2 cellular contexts compared by ENCODE assay signal in the genomic region with DNA sequence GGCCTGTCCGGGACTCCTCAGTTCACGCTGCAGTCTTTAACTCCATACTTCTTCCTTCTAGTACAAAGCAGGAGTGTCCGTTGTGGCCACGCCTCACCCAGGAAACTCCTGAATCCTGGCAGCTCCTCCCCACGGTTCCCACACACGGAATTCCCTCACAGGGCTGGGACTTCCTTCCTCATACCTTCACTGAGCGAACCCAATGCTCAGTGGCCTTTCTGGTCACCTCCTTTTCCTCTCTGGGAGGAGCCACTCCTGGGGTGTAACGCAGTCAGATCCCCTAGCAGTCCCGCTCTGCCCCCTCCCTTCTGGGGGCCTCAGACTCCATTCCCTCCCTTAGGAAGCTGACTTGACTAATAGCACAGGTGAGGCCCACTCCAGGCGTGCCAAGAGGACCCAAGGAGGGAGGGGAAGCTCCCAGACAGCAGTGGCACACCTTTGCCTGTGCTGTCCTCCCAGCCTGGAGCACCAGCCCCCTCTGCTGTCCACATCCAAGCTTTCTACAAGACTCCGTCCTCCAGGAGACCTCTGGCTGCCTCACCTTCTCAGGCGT.
A peak's percentile ranks its signal among the peaks of the same experiment; 100 is the strongest.
TF ChIP-seq lines count a peak whose summit lies in the region.

A gene (minus strand): TSS at position 75 of the 553 bp plus-strand sequence. CDS start 2,726 bp downstream, outside the sequence.

TF ChIP-seq in A549, 52 proteins besides CTCF, POLR2A, EP300 and RAD21:
- TF ChIP-seq, protein P1, sequence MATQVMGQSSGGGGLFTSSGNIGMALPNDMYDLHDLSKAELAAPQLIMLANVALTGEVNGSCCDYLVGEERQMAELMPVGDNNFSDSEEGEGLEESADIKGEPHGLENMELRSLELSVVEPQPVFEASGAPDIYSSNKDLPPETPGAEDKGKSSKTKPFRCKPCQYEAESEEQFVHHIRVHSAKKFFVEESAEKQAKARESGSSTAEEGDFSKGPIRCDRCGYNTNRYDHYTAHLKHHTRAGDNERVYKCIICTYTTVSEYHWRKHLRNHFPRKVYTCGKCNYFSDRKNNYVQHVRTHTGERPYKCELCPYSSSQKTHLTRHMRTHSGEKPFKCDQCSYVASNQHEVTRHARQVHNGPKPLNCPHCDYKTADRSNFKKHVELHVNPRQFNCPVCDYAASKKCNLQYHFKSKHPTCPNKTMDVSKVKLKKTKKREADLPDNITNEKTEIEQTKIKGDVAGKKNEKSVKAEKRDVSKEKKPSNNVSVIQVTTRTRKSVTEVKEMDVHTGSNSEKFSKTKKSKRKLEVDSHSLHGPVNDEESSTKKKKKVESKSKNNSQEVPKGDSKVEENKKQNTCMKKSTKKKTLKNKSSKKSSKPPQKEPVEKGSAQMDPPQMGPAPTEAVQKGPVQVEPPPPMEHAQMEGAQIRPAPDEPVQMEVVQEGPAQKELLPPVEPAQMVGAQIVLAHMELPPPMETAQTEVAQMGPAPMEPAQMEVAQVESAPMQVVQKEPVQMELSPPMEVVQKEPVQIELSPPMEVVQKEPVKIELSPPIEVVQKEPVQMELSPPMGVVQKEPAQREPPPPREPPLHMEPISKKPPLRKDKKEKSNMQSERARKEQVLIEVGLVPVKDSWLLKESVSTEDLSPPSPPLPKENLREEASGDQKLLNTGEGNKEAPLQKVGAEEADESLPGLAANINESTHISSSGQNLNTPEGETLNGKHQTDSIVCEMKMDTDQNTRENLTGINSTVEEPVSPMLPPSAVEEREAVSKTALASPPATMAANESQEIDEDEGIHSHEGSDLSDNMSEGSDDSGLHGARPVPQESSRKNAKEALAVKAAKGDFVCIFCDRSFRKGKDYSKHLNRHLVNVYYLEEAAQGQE (IDR thresholded peaks at IDR 0.05) = no peak
- TF ChIP-seq CEBPB (IDR thresholded peaks at IDR 0.05) (no peak), NR3C1 (IDR thresholded peaks at IDR 0.05) (no peak), MYC (IDR thresholded peaks at IDR 0.05; ENCODE audit: borderline replicate concordance, low read length) (no peak), TFCP2L1 (CRISPR knock-in tag; IDR thresholded peaks at IDR 0.05) (no peak), SMC3 (IDR thresholded peaks at IDR 0.05) (0 out of 3 replicates have a peak, but pooled peaks have one; percentile 28)
- TF ChIP-seq, protein P2, sequence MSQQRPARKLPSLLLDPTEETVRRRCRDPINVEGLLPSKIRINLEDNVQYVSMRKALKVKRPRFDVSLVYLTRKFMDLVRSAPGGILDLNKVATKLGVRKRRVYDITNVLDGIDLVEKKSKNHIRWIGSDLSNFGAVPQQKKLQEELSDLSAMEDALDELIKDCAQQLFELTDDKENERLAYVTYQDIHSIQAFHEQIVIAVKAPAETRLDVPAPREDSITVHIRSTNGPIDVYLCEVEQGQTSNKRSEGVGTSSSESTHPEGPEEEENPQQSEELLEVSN (IDR thresholded peaks at IDR 0.05; ENCODE audit: borderline replicate concordance, low read depth) = no peak
- TF ChIP-seq, protein P3, sequence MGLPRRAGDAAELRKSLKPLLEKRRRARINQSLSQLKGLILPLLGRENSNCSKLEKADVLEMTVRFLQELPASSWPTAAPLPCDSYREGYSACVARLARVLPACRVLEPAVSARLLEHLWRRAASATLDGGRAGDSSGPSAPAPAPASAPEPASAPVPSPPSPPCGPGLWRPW (IDR thresholded peaks at IDR 0.05) = no peak
TF ChIP-seq in A549: peak in this region for 1.

TF ChIP-seq in GM12878, 131 proteins besides CTCF, POLR2A, EP300 and RAD21 (continued from another document):
- TF ChIP-seq, protein P4, sequence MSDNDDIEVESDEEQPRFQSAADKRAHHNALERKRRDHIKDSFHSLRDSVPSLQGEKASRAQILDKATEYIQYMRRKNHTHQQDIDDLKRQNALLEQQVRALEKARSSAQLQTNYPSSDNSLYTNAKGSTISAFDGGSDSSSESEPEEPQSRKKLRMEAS (IDR thresholded peaks at IDR 0.05; ENCODE audit: low read depth, low read length) = no peak
- TF ChIP-seq KDM1A (IDR thresholded peaks at IDR 0.05; ENCODE audit: borderline replicate concordance) (no peak), MTA2 (IDR thresholded peaks at IDR 0.05; ENCODE audit: low read depth) (no peak)
